Comparison of ENCODE assay signal across 16 cellular contexts in genomic region chr9:87442451-87442850, GRCh38. TPM values are rescaled to one million over a fixed set of nuclear protein-coding genes. Genes with fewer than 3 reads are reported as not detected.
A peak's percentile ranks its signal among the peaks of the same experiment; 100 is the strongest.
DNase-seq lines count a peak whose midpoint lies in the region; ATAC-seq and TF ChIP-seq lines count a peak whose summit lies in the region.
"Had no signal": no experiment of that assay in that cellular context is flagged by ENCODE, and none has a peak within 500 bp of the region (broad histone marks: within the 10 kb centered on the region; RNA-seq: fewer than 3 reads in every experiment).

No MANE protein-coding gene starts in this region.

- no peaks in the 10 kb centered on the region for H3K27me3 Mint-ChIP-seq in dendritic cell treated with granulocyte-macrophage colony-stimulating factor and Interleukin-4, amounts not matched to agents 40 ng/mL and 50 ng/mL, for 4 days

- no peak for TF ChIP-seq EP300 in transverse colon (IDR thresholded peaks at IDR 0.05; ENCODE audit: low read depth)

- TF ChIP-seq CTCF in transverse colon (IDR thresholded peaks at IDR 0.05): no peak

- H3K4me1 ChIP-seq in transverse colon: no peaks in the 10 kb centered on the region
- H3K4me1 ChIP-seq: Caco-2 had no signal

- H3K36me3 Mint-ChIP-seq in dendritic cell treated with granulocyte-macrophage colony-stimulating factor and Interleukin-4, amounts not matched to agents 40 ng/mL and 50 ng/mL, for 4 days (ENCODE audit: low read depth): no peaks in the 10 kb centered on the region
- H3K36me3 Mint-ChIP-seq: CD4-positive, alpha-beta memory T cell had no signal

- H3K4me1 Mint-ChIP-seq in dendritic cell treated with granulocyte-macrophage colony-stimulating factor and Interleukin-4, amounts not matched to agents 40 ng/mL and 50 ng/mL, for 4 days (ENCODE audit: low read depth): peaks cover 24% of the 10 kb centered on the region

- DNase-seq in EL (peak; percentile 38), M059J (ENCODE audit: low read depth) (peak; percentile 92), renal cortical epithelial cell (ENCODE audit: low read depth) (peak; percentile 53), anterior cingulate cortex (lab: John Stamatoyannopoulos, UW) (no peak), transverse colon (no peak)
- DNase-seq: BE2C; Caco-2; CD4-positive, alpha-beta memory T cell; DND-41; GOT3; H9 had no signal

- H3K27ac Mint-ChIP-seq in dendritic cell treated with granulocyte-macrophage colony-stimulating factor and Interleukin-4, amounts not matched to agents 40 ng/mL and 50 ng/mL, for 4 days: peak overlapping the region; percentile 60
- H3K27ac Mint-ChIP-seq: CD4-positive, alpha-beta memory T cell; H9 had no signal

- intact Hi-C loops in dendritic cell treated with granulocyte-macrophage colony-stimulating factor and Interleukin-4, amounts not matched to agents 40 ng/mL and 50 ng/mL, for 4 days (cut with micrococcal nuclease): no loop called here
- intact Hi-C loops in transverse colon (cut with DNase I; ENCODE audit: low total_unique reads): no loop called here

- TF ChIP-seq POLR2A in transverse colon (IDR thresholded peaks at IDR 0.05): no peak

- in situ Hi-C loops in transverse colon (cut with MboI; ENCODE audit: low pct_ligation_motif_present in 1 of 4, low pct_unique_long_range_greater_than_20kb in 1 of 4, low sequenced_read_pairs in 3 of 4): no loop called here

- H3K9me3 ChIP-seq in transverse colon: no peaks in the 10 kb centered on the region
- H3K9me3 ChIP-seq: A549, BE2C, Caco-2 had no signal

- no peaks in the 10 kb centered on the region for H3K36me3 ChIP-seq in transverse colon
- H3K36me3 ChIP-seq: BE2C had no signal

- 44% methylated on average over 2 of the region's 2 CpGs; no CpG with 5 or more reads in 1 of the 2 donors for WGBS in transverse colon (ENCODE audit: low coverage in 1 of 2), 2 donors

- H3K4me3 ChIP-seq in transverse colon: no peak overlapping the region
- H3K4me3 ChIP-seq: A549, GM12878 had no signal

- no peak overlapping the region for H3K27ac ChIP-seq in transverse colon
- H3K27ac ChIP-seq: A549, C4-2B had no signal

- ATAC-seq in GM19324 (IDR thresholded peaks at IDR 0.05; ENCODE audit: low FRiP score, unreplicated experiment): no peak
- ATAC-seq: A549, GM12878 had no signal

- no peaks in the 10 kb centered on the region for H3K27me3 ChIP-seq in transverse colon
- H3K27me3 ChIP-seq: BE2C had no signal

- H3K9me3 Mint-ChIP-seq in dendritic cell treated with granulocyte-macrophage colony-stimulating factor and Interleukin-4, amounts not matched to agents 40 ng/mL and 50 ng/mL, for 4 days: no peaks in the 10 kb centered on the region
- H3K9me3 Mint-ChIP-seq: H9 had no signal

- no peak overlapping the region for H3K4me3 Mint-ChIP-seq in dendritic cell treated with granulocyte-macrophage colony-stimulating factor and Interleukin-4, amounts not matched to agents 40 ng/mL and 50 ng/mL, for 4 days
- H3K4me3 Mint-ChIP-seq: CD4-positive, alpha-beta memory T cell; H9 had no signal

RNA-seq across cellular contexts. Expression of gene DAPK1, which starts 55.2 kb away (rescaled TPM):
- total RNA-seq in M059J (2014; rRNA removed; shearing (Covaris generic)): 21.7 and 40.0 TPM in 2 replicates
- total RNA-seq in renal cortical epithelial cell (41.0 and 263 TPM in 2 replicates), transverse colon (10 to 100 TPM; 14.5 to 28.3 (median 20.7) TPM)

Comparison
In these comparisons a context has a peak if more than half of its experiments do, and no peak if none do; other contexts are left out.
1. DNase-seq: peak in EL (single experiment), M059J (single experiment) and renal cortical epithelial cell (single experiment); none in anterior cingulate cortex (0 of 58) and transverse colon (single experiment).